Comparison of ENCODE assay signal across 1 cellular context in genomic region chr5:177447611-177448243, GRCh38.
TF ChIP-seq lines count a peak whose summit lies in the region.

No MANE protein-coding gene starts in this region.

TF ChIP-seq in HepG2, 621 proteins besides CTCF, POLR2A, EP300 and RAD21 (continued from another document and continues in another):
- TF ChIP-seq ZHX1 (CRISPR knock-in tag; IDR thresholded peaks at IDR 0.05; ENCODE audit: low read depth) (0 out of 2 replicates have a peak, but pooled peaks have one; percentile 36), POLR2AphosphoS5 (IDR thresholded peaks at IDR 0.05; ENCODE audit: low read depth, low read length) (peak; percentile 15; the same call in 1 of the 2 replicates), SP1 (IDR thresholded peaks at IDR 0.05) (no peak), SP1 (CRISPR knock-in tag; IDR thresholded peaks at IDR 0.05) (no peak), ZNF17 (CRISPR knock-in tag; IDR thresholded peaks at IDR 0.05) (no peak), SMAD3 (CRISPR knock-in tag; IDR thresholded peaks at IDR 0.05) (no peak), GFI1 (CRISPR knock-in tag; IDR thresholded peaks at IDR 0.05; ENCODE audit: borderline replicate concordance) (no peak; the same call in 1 of the 2 replicates), ZMAT3 (CRISPR knock-in tag; conservative IDR thresholded peaks at IDR 0.05) (no peak; the same call in 1 of the 2 replicates), ZNF569 (CRISPR knock-in tag; IDR thresholded peaks at IDR 0.05; ENCODE audit: borderline replicate concordance) (no peak), ARHGAP35 (CRISPR knock-in tag; IDR thresholded peaks at IDR 0.05; ENCODE audit: borderline replicate concordance) (no peak), ZNF274 (CRISPR knock-in tag; IDR thresholded peaks at IDR 0.05) (0 out of 2 replicates have a peak, but pooled peaks have one; percentile 36), ZNF558 (CRISPR knock-in tag; IDR thresholded peaks at IDR 0.05; ENCODE audit: borderline replicate concordance) (no peak), ZFP37 (CRISPR knock-in tag; IDR thresholded peaks at IDR 0.05; ENCODE audit: borderline replicate concordance) (no peak), MEIS2 (CRISPR knock-in tag; IDR thresholded peaks at IDR 0.05) (no peak; the same call in 1 of the 2 replicates), PRDM10 (CRISPR knock-in tag; IDR thresholded peaks at IDR 0.05; ENCODE audit: low read depth) (peak; percentile 57; the same call in 1 of the 2 replicates), ZBTB20 (CRISPR knock-in tag; IDR thresholded peaks at IDR 0.05; ENCODE audit: borderline replicate concordance, low read depth) (no peak), PHF21A (CRISPR knock-in tag; IDR thresholded peaks at IDR 0.05) (peak; percentile 47; the same call in 1 of the 2 replicates), HDAC6 (IDR thresholded peaks at IDR 0.05; ENCODE audit: low read depth, low read length) (no peak), DBP (CRISPR knock-in tag; IDR thresholded peaks at IDR 0.05; ENCODE audit: not compliant biosample characterization) (no peak), PRMT3 (CRISPR knock-in tag; IDR thresholded peaks at IDR 0.05; ENCODE audit: borderline replicate concordance, low read depth) (no peak), RBM22 (optimal IDR thresholded peaks at IDR 0.05; ENCODE audit: low read length) (peak; percentile 43), ZNF580 (CRISPR knock-in tag; IDR thresholded peaks at IDR 0.05; ENCODE audit: borderline replicate concordance, low read depth) (0 out of 2 replicates have a peak, but pooled peaks have one; percentile 33), ZNF431 (CRISPR knock-in tag; IDR thresholded peaks at IDR 0.05; ENCODE audit: borderline replicate concordance, low read depth) (no peak), GMEB1 (CRISPR knock-in tag; IDR thresholded peaks at IDR 0.05; ENCODE audit: borderline replicate concordance) (0 out of 2 replicates have a peak, but pooled peaks have one; percentile 33), PTBP1 (IDR thresholded peaks at IDR 0.05; ENCODE audit: low read depth, low read length, poor library complexity, severe bottlenecking) (peak; percentile 23), CHD4 (IDR thresholded peaks at IDR 0.05; ENCODE audit: borderline replicate concordance, low read length) (no peak), GTF3A (CRISPR knock-in tag; conservative IDR thresholded peaks at IDR 0.05) (no peak), FOXM1 (CRISPR knock-in tag; IDR thresholded peaks at IDR 0.05) (no peak), NR2C2 (CRISPR knock-in tag; IDR thresholded peaks at IDR 0.05; ENCODE audit: borderline replicate concordance) (peak; percentile 80), ZFP62 (CRISPR knock-in tag; IDR thresholded peaks at IDR 0.05) (no peak)
- TF ChIP-seq, protein P1, sequence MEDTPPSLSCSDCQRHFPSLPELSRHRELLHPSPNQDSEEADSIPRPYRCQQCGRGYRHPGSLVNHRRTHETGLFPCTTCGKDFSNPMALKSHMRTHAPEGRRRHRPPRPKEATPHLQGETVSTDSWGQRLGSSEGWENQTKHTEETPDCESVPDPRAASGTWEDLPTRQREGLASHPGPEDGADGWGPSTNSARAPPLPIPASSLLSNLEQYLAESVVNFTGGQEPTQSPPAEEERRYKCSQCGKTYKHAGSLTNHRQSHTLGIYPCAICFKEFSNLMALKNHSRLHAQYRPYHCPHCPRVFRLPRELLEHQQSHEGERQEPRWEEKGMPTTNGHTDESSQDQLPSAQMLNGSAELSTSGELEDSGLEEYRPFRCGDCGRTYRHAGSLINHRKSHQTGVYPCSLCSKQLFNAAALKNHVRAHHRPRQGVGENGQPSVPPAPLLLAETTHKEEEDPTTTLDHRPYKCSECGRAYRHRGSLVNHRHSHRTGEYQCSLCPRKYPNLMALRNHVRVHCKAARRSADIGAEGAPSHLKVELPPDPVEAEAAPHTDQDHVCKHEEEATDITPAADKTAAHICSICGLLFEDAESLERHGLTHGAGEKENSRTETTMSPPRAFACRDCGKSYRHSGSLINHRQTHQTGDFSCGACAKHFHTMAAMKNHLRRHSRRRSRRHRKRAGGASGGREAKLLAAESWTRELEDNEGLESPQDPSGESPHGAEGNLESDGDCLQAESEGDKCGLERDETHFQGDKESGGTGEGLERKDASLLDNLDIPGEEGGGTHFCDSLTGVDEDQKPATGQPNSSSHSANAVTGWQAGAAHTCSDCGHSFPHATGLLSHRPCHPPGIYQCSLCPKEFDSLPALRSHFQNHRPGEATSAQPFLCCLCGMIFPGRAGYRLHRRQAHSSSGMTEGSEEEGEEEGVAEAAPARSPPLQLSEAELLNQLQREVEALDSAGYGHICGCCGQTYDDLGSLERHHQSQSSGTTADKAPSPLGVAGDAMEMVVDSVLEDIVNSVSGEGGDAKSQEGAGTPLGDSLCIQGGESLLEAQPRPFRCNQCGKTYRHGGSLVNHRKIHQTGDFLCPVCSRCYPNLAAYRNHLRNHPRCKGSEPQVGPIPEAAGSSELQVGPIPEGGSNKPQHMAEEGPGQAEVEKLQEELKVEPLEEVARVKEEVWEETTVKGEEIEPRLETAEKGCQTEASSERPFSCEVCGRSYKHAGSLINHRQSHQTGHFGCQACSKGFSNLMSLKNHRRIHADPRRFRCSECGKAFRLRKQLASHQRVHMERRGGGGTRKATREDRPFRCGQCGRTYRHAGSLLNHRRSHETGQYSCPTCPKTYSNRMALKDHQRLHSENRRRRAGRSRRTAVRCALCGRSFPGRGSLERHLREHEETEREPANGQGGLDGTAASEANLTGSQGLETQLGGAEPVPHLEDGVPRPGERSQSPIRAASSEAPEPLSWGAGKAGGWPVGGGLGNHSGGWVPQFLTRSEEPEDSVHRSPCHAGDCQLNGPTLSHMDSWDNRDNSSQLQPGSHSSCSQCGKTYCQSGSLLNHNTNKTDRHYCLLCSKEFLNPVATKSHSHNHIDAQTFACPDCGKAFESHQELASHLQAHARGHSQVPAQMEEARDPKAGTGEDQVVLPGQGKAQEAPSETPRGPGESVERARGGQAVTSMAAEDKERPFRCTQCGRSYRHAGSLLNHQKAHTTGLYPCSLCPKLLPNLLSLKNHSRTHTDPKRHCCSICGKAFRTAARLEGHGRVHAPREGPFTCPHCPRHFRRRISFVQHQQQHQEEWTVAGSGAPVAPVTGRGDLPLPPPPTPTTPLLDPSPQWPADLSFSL (CRISPR knock-in tag; IDR thresholded peaks at IDR 0.05) = no peak
- TF ChIP-seq, protein P2, sequence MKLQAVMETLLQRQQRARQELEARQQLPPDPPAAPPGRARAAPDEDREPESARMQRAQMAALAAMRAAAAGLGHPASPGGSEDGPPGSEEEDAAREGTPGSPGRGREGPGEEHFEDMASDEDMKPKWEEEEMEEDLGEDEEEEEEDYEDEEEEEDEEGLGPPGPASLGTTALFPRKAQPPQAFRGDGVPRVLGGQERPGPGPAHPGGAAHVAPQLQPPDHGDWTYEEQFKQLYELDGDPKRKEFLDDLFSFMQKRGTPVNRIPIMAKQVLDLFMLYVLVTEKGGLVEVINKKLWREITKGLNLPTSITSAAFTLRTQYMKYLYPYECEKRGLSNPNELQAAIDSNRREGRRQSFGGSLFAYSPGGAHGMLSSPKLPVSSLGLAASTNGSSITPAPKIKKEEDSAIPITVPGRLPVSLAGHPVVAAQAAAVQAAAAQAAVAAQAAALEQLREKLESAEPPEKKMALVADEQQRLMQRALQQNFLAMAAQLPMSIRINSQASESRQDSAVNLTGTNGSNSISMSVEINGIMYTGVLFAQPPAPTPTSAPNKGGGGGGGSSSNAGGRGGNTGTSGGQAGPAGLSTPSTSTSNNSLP (IDR thresholded peaks at IDR 0.05; ENCODE audit: low read depth, low read length) = no peak
- TF ChIP-seq, protein P3, sequence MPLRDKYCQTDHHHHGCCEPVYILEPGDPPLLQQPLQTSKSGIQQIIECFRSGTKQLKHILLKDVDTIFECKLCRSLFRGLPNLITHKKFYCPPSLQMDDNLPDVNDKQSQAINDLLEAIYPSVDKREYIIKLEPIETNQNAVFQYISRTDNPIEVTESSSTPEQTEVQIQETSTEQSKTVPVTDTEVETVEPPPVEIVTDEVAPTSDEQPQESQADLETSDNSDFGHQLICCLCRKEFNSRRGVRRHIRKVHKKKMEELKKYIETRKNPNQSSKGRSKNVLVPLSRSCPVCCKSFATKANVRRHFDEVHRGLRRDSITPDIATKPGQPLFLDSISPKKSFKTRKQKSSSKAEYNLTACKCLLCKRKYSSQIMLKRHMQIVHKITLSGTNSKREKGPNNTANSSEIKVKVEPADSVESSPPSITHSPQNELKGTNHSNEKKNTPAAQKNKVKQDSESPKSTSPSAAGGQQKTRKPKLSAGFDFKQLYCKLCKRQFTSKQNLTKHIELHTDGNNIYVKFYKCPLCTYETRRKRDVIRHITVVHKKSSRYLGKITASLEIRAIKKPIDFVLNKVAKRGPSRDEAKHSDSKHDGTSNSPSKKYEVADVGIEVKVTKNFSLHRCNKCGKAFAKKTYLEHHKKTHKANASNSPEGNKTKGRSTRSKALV (CRISPR knock-in tag; IDR thresholded peaks at IDR 0.05) = no peak
- TF ChIP-seq, protein P4, sequence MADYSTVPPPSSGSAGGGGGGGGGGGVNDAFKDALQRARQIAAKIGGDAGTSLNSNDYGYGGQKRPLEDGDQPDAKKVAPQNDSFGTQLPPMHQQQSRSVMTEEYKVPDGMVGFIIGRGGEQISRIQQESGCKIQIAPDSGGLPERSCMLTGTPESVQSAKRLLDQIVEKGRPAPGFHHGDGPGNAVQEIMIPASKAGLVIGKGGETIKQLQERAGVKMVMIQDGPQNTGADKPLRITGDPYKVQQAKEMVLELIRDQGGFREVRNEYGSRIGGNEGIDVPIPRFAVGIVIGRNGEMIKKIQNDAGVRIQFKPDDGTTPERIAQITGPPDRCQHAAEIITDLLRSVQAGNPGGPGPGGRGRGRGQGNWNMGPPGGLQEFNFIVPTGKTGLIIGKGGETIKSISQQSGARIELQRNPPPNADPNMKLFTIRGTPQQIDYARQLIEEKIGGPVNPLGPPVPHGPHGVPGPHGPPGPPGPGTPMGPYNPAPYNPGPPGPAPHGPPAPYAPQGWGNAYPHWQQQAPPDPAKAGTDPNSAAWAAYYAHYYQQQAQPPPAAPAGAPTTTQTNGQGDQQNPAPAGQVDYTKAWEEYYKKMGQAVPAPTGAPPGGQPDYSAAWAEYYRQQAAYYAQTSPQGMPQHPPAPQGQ (CRISPR knock-in tag; IDR thresholded peaks at IDR 0.05; ENCODE audit: borderline replicate concordance) = no peak
- TF ChIP-seq, protein P5, sequence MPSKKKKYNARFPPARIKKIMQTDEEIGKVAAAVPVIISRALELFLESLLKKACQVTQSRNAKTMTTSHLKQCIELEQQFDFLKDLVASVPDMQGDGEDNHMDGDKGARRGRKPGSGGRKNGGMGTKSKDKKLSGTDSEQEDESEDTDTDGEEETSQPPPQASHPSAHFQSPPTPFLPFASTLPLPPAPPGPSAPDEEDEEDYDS (CRISPR knock-in tag; IDR thresholded peaks at IDR 0.05) = peak; percentile 73
